In genomic region chr15:55589297-55589696, GRCh38 we compare ENCODE assay signal across 1 cellular context.
TF ChIP-seq lines count a peak whose summit lies in the region.

No MANE protein-coding gene starts in this region.

TF ChIP-seq in GM23338, 12 proteins besides CTCF, POLR2A, EP300 and RAD21 (continued from another document):
- no peak for TF ChIP-seq ZNF462 (CRISPR knock-in tag; IDR thresholded peaks at IDR 0.05)
